ENCODE assay signal across 9 cellular contexts in the genomic region with DNA sequence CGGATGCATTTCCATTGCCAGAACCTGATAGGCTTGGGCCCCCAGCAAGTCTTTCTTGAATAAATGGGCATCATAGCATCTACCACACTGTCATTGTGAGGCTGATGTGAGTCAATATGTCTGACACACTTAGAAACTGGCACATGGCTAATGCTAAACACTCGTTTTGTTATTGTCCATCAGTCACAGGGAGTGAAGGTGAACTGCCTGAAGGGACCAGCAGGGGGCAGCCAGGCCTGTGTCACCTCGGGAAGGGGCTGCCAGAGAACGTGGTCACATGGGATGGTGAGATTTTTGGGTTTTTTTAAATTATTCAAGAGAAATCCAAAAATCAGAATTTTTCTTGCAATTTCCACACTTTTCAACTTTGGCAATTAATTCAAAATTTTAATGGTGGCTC. TPM values are rescaled to one million over a fixed set of nuclear protein-coding genes. Genes with fewer than 3 reads are reported as not detected.
DNase-seq lines count a peak whose midpoint lies in the region; ATAC-seq, FAIRE-seq and TF ChIP-seq lines count a peak whose summit lies in the region.
"Had no signal": no experiment of that assay in that cellular context is flagged by ENCODE, and none has a peak within 500 bp of the region (broad histone marks: within the 10 kb centered on the region; RNA-seq: fewer than 3 reads in every experiment).

No MANE protein-coding gene starts in this region.

- CTCF ChIA-PET in CD8-positive, alpha-beta T cell (lab: Charles Lee) = interaction anchor here (0.6 to 1.2 kb wide), 2 partner anchors 10 to 112 kb away, joined by 3 read pairs; no protein-coding TSS in a partner anchor
- CTCF ChIA-PET in HCT116 (lab: Charles Lee) = interaction anchor here (0.9 to 1.6 kb wide), 5 partner anchors 14 to 77 kb away, joined by 3 to 10 read pairs (median 4); no protein-coding TSS in a partner anchor
- CTCF ChIA-PET in activated CD4-positive, alpha-beta memory T cell treated with anti-CD3 and anti-CD28 coated beads for 36 hours (lab: Charles Lee) = interaction anchor here (1.2 kb wide), 1 partner anchor 19 kb away, joined by 7 read pairs; no protein-coding TSS in a partner anchor

- H3K79me2 ChIP-seq in HCT116 (ENCODE audit: insufficient read depth, low read length) = no peaks in the 10 kb centered on the region
- H3K79me2 ChIP-seq in keratinocyte (ENCODE audit: control insufficient read depth, insufficient read depth, low read length) = no peaks in the 10 kb centered on the region

- H3K9ac ChIP-seq in HCT116 (ENCODE audit: low read length) = no peak overlapping the region
- H3K9ac ChIP-seq in keratinocyte (ENCODE audit: control insufficient read depth, extremely low read depth, insufficient read depth, low read length) = no peak overlapping the region

- no peak overlapping the region for H3K4me3 Mint-ChIP-seq in CD8-positive, alpha-beta T cell
- H3K4me3 Mint-ChIP-seq in activated CD4-positive, alpha-beta memory T cell treated with anti-CD3 and anti-CD28 coated beads for 36 hours = no peak overlapping the region

- RAD21 ChIA-PET in HCT116 (lab: Charles Lee; ENCODE audit: low non-redundant PET in 1 of 2, low total read pairs in 2 of 2, uncharacterized antibody in 2 of 2, unreplicated experiment in 2 of 2) = no interaction called here

- TF ChIP-seq POLR2A in HCT116 (IDR thresholded peaks at IDR 0.05; ENCODE audit: borderline replicate concordance, extremely low read depth, insufficient read depth, insufficient read length) (no peak), lower leg skin (IDR thresholded peaks at IDR 0.05) (no peak)

- intact Hi-C loops in CD8-positive, alpha-beta T cell (cut with DNase I, micrococcal nuclease) = no loop called here
- intact Hi-C loops in HCT116 (cut with micrococcal nuclease) (no loop called here), lower leg skin (cut with DNase I; ENCODE audit: low total_unique reads) (no loop called here)
- intact Hi-C loops in activated CD4-positive, alpha-beta memory T cell treated with anti-CD3 and anti-CD28 coated beads for 36 hours (cut with micrococcal nuclease) = no loop called here

- peaks cover 4% of the 10 kb centered on the region for H3K27me3 Mint-ChIP-seq in CD8-positive, alpha-beta T cell (ENCODE audit: low read depth)
- peaks cover 4% of the 10 kb centered on the region for H3K27me3 Mint-ChIP-seq in activated CD4-positive, alpha-beta memory T cell treated with anti-CD3 and anti-CD28 coated beads for 36 hours

- no peaks in the 10 kb centered on the region for H3K27me3 ChIP-seq in CD8-positive, alpha-beta T cell (ENCODE audit: insufficient read depth, low read length)
- H3K27me3 ChIP-seq in HCT116 (ENCODE audit: insufficient read depth, low read length) (peaks cover 4% of the 10 kb centered on the region; the same call in 1 of the 2 replicates), keratinocyte (ENCODE audit: control insufficient read depth, extremely low read depth, insufficient read depth, low read length) (no peaks in the 10 kb centered on the region)

- TF ChIP-seq RAD21 in HCT116 (IDR thresholded peaks at IDR 0.05; ENCODE audit: low read depth) = peak; percentile 32; the same call in 1 of the 2 replicates

- dilution Hi-C loops in keratinocyte (cut with MboI; ENCODE audit: extremely low pct_ligation_motif_present, low sequenced_read_pairs) = no loop called here

- H3K4me3 ChIP-seq in CD8-positive, alpha-beta T cell (ENCODE audit: low read depth, low read length) = no peak overlapping the region
- H3K4me3 ChIP-seq in HCT116 (replicated peaks in 1 of 2; ENCODE audit: low read depth in 1 of 2, low read length in 2 of 2) (no peak overlapping the region), keratinocyte (ENCODE audit: control insufficient read depth in 2 of 3, extremely low read depth in 1 of 3, insufficient read depth in 2 of 3, low read depth in 1 of 3, low read length in 3 of 3) (no peak overlapping the region), lower leg skin (ENCODE audit: low read depth, poor library complexity, severe bottlenecking) (no peak overlapping the region)

- H3K4me2 ChIP-seq in HCT116 (ENCODE audit: low read length) (no peak overlapping the region), keratinocyte (ENCODE audit: control insufficient read depth, extremely low read depth, insufficient read depth, low read depth, low read length) (no peak overlapping the region)

- H3K27ac ChIP-seq in CD8-positive, alpha-beta T cell (ENCODE audit: low read depth, low read length) = no peak overlapping the region
- no peak overlapping the region for H3K27ac ChIP-seq in HCT116 (ENCODE audit: low read depth, low read length)
- H3K27ac ChIP-seq in keratinocyte (ENCODE audit: control insufficient read depth, insufficient read depth, low read length) = no peak overlapping the region

- H3K4me1 Mint-ChIP-seq in CD8-positive, alpha-beta T cell (ENCODE audit: low read depth) = no peaks in the 10 kb centered on the region
- H3K4me1 Mint-ChIP-seq in activated CD4-positive, alpha-beta memory T cell treated with anti-CD3 and anti-CD28 coated beads for 36 hours (ENCODE audit: low read depth) = no peaks in the 10 kb centered on the region

- no peaks in the 10 kb centered on the region for H3K36me3 Mint-ChIP-seq in CD8-positive, alpha-beta T cell
- H3K36me3 Mint-ChIP-seq in activated CD4-positive, alpha-beta memory T cell treated with anti-CD3 and anti-CD28 coated beads for 36 hours = no peaks in the 10 kb centered on the region

- H3K9me1 ChIP-seq in keratinocyte (ENCODE audit: control insufficient read depth, extremely low read depth, insufficient read depth, low read length) = no peaks in the 10 kb centered on the region

- peak; percentile 31 for TF ChIP-seq CTCF in CD8-positive, alpha-beta T cell (IDR thresholded peaks at IDR 0.05)
- TF ChIP-seq CTCF in HCT116 (IDR thresholded peaks at IDR 0.05 in 2 of 3, conservative IDR thresholded peaks at IDR 0.05 in 1 of 3; ENCODE audit: borderline replicate concordance in 1 of 3, insufficient read depth in 1 of 3, low read depth in 2 of 3, low read length in 2 of 3) (peak; percentile 12 to 84 (median 75); a peak in 4 of 6 replicates), keratinocyte (optimal IDR thresholded peaks at IDR 0.05 in 1 of 3, IDR thresholded peaks at IDR 0.05 in 1 of 3, conservative IDR thresholded peaks at IDR 0.05 in 1 of 3; ENCODE audit: extremely low read depth in 1 of 3, insufficient read depth in 2 of 3, low read length in 3 of 3) (peak in 2 of 3 experiments; percentile 31 to 38), lower leg skin (IDR thresholded peaks at IDR 0.05) (no peak)

- H3K9me3 ChIP-seq in CD8-positive, alpha-beta T cell (ENCODE audit: low read length) = no peaks in the 10 kb centered on the region
- no peaks in the 10 kb centered on the region for H3K9me3 ChIP-seq in HCT116 (ENCODE audit: control insufficient read depth in 1 of 2, insufficient read depth in 1 of 2, low read depth in 1 of 2, low read length in 2 of 2)
- peaks cover 2% of the 10 kb centered on the region for H3K9me3 ChIP-seq in keratinocyte (ENCODE audit: control insufficient read depth, low read depth, low read length)

- BruUV-seq in HCT116 (replicated peaks; lab: Mats Ljungman, UMichigan) = no TSS peak

- no peaks in the 10 kb centered on the region for H3K4me1 ChIP-seq in CD8-positive, alpha-beta T cell (ENCODE audit: insufficient read depth, low read length)
- no peaks in the 10 kb centered on the region for H3K4me1 ChIP-seq in HCT116 (ENCODE audit: control insufficient read depth in 1 of 2, insufficient read depth in 2 of 2, low read length in 2 of 2)
- no peaks in the 10 kb centered on the region for H3K4me1 ChIP-seq in keratinocyte (ENCODE audit: control insufficient read depth, extremely low read depth, insufficient read depth, low read length)

- no peaks in the 10 kb centered on the region for H3K9me2 ChIP-seq in HCT116 (ENCODE audit: insufficient read depth)

- 19 to 22% methylated on average over 4 of the region's 4 CpGs for WGBS in lower leg skin, 2 donors

- H2AFZ ChIP-seq in HCT116 (ENCODE audit: low read depth, low read length, poor library complexity, severe bottlenecking) (no peak overlapping the region), keratinocyte (ENCODE audit: control insufficient read depth, low read length) (no peak overlapping the region)

- no peak for ATAC-seq in CD8-positive, alpha-beta T cell
- ATAC-seq in HCT116 = peak; percentile 90

- no peaks in the 10 kb centered on the region for H4K20me1 ChIP-seq in HCT116 (ENCODE audit: insufficient read depth)
- H4K20me1 ChIP-seq in keratinocyte (ENCODE audit: control insufficient read depth, extremely low read depth, insufficient read depth, low read length) = no peaks in the 10 kb centered on the region

- FAIRE-seq in keratinocyte (lab: Jason Lieb, UNC) = no peak
- FAIRE-seq: endometrium had no signal

- POLR2A ChIA-PET in CD8-positive, alpha-beta T cell (lab: Charles Lee) = no interaction called here
- POLR2A ChIA-PET in HCT116 (lab: Charles Lee) = no interaction called here
- POLR2A ChIA-PET in activated CD4-positive, alpha-beta memory T cell treated with anti-CD3 and anti-CD28 coated beads for 36 hours (lab: Charles Lee) = no interaction called here

- H3K27ac Mint-ChIP-seq in CD8-positive, alpha-beta T cell = no peak overlapping the region
- H3K27ac Mint-ChIP-seq in activated CD4-positive, alpha-beta memory T cell treated with anti-CD3 and anti-CD28 coated beads for 36 hours = no peak overlapping the region

- H3K9me3 Mint-ChIP-seq in CD8-positive, alpha-beta T cell = no peaks in the 10 kb centered on the region
- no peaks in the 10 kb centered on the region for H3K9me3 Mint-ChIP-seq in activated CD4-positive, alpha-beta memory T cell treated with anti-CD3 and anti-CD28 coated beads for 36 hours

- no peaks in the 10 kb centered on the region for H3K36me3 ChIP-seq in CD8-positive, alpha-beta T cell (ENCODE audit: insufficient read depth, low read length)
- H3K36me3 ChIP-seq in HCT116 (ENCODE audit: control insufficient read depth in 1 of 2, insufficient read depth in 2 of 2, low read length in 2 of 2) = no peaks in the 10 kb centered on the region
- H3K36me3 ChIP-seq in keratinocyte (ENCODE audit: control insufficient read depth in 2 of 2, extremely low read depth in 1 of 2, insufficient read depth in 2 of 2, low read length in 2 of 2) = no peaks in the 10 kb centered on the region

- DNase-seq in CD8-positive, alpha-beta T cell = no peak
- peak; percentile 26 for DNase-seq in HCT116 (ENCODE audit: low read depth, low spot score)
- DNase-seq in activated CD4-positive, alpha-beta memory T cell treated with anti-CD3 and anti-CD28 coated beads for 36 hours = peak; percentile 35
- DNase-seq in keratinocyte (ENCODE audit: low read depth, low spot score) = no peak
- no peak for DNase-seq in NCI-H69 (lab: John Stamatoyannopoulos, UW)
- DNase-seq in lower leg skin (ENCODE audit: low spot score in 2 of 2) = no peak
- DNase-seq in glomerular visceral epithelial cell (ENCODE audit: extremely low spot score) = no peak
- DNase-seq in NCI-H345 (lab: John Stamatoyannopoulos, UW) = no peak

RNA-seq across cellular contexts. Expression of gene RCVRN, which starts 0.8 kb away (rescaled TPM):
- under 1 TPM in 1 of 2 experiments, not detected in 1; 0.30 TPM for total RNA-seq in CD8-positive, alpha-beta T cell
- total RNA-seq in HCT116 (2021; ENCODE audit: unreplicated experiment) (not detected), lower leg skin (1 to 10 TPM in 1 of 4 donors, under 1 TPM in 3; 0.06 to 1.1 (median 0.24) TPM)
- not detected in 2 replicates for polyA plus RNA-seq in HCT116 (2012)
- not detected for total RNA-seq in activated CD4-positive, alpha-beta memory T cell treated with anti-CD3 and anti-CD28 coated beads for 36 hours
- polyA plus RNA-seq in keratinocyte = not detected in 3 replicates
- polyA plus RNA-seq in keratinocyte (2011; ENCODE audit: low read depth) = not detected
- not detected in 2 replicates for polyA plus RNA-seq in keratinocyte (2011; cell fraction: cytosol; rRNA removed)
- not detected in 2 replicates for polyA plus RNA-seq in keratinocyte (2011; cell fraction: nucleus; rRNA removed)
- not detected in 2 replicates for polyA plus RNA-seq in keratinocyte (2012; ENCODE audit: low replicate concordance)
- not detected in 3 replicates for polyA minus RNA-seq in keratinocyte
- not detected for polyA minus RNA-seq in keratinocyte (2011; cell fraction: cytosol; rRNA and poly(A)+ RNA removed)
- polyA minus RNA-seq in keratinocyte (2011; cell fraction: nucleus; rRNA and poly(A)+ RNA removed) = not detected in 2 replicates

Comparison
In these comparisons a context has a peak if more than half of its experiments do, and no peak if none do; other contexts are left out.
1. DNase-seq: peak in HCT116 (single experiment) and activated CD4-positive, alpha-beta memory T cell treated with anti-CD3 and anti-CD28 coated beads for 36 hours (single experiment); none in CD8-positive, alpha-beta T cell (0 of 7), keratinocyte (single experiment), NCI-H69 (single experiment), lower leg skin (0 of 2), glomerular visceral epithelial cell (single experiment) and NCI-H345 (single experiment).
2. CTCF ChIP-seq: peak in CD8-positive, alpha-beta T cell (single experiment), HCT116 (3 of 3) and keratinocyte (2 of 3); none in lower leg skin (0 of 3).